7 cellular contexts compared by ENCODE assay signal in genomic region chr2:130336877-130337734, GRCh38. TPM values are rescaled to one million over a fixed set of nuclear protein-coding genes. Genes with fewer than 3 reads are reported as not detected.
A peak's percentile ranks its signal among the peaks of the same experiment; 100 is the strongest.
DNase-seq lines count a peak whose midpoint lies in the region; ATAC-seq and TF ChIP-seq lines count a peak whose summit lies in the region.

No MANE protein-coding gene starts in this region.

- no peak overlapping the region for H4K5ac ChIP-seq in mesendoderm (ENCODE audit: low read length)

- no peak overlapping the region for H3K18ac ChIP-seq in mesendoderm (ENCODE audit: low read length)

- H3K4ac ChIP-seq in mesendoderm (ENCODE audit: low read depth, low read length) = no peak overlapping the region

- peak; percentile 53 for DNase-seq in GM19240 (ENCODE audit: insufficient read length, low spot score)
- DNase-seq in NCI-H2227 treated with DMSO at 0.1 percent for 48 hours (lab: John Stamatoyannopoulos, UW) = peak; percentile 98
- peak; percentile 66 for DNase-seq in activated CD8-positive, alpha-beta memory T cell treated with anti-CD3 and anti-CD28 coated beads, Interleukin-2, amount 10 ng/mL, durations not matched to agents 7 days and 5 days
- DNase-seq in epithelial cell of proximal tubule (ENCODE audit: low read depth) = no peak
- peak; percentile 94 for DNase-seq in mesendoderm
- DNase-seq in stimulated activated naive CD8-positive, alpha-beta T cell treated with anti-CD3 and anti-CD28 coated beads, Interleukin-15, Interleukin-2, amounts not matched to agents 100 U/mL and 50 U/mL, for 24 hours = peak; percentile 43

- no peak overlapping the region for H2AK5ac ChIP-seq in mesendoderm (ENCODE audit: low read length)

- H4K8ac ChIP-seq in mesendoderm (ENCODE audit: low read depth, low read length) = no peak overlapping the region

- H3K27ac Mint-ChIP-seq in activated CD8-positive, alpha-beta memory T cell treated with anti-CD3 and anti-CD28 coated beads, Interleukin-2, amount 10 ng/mL, durations not matched to agents 7 days and 5 days = no peak overlapping the region

- peak overlapping the region; percentile 69 for H3K9ac ChIP-seq in mesendoderm (ENCODE audit: low read length)

- no peaks in the 10 kb centered on the region for H3K9me3 Mint-ChIP-seq in activated CD8-positive, alpha-beta memory T cell treated with anti-CD3 and anti-CD28 coated beads, Interleukin-2, amount 10 ng/mL, durations not matched to agents 7 days and 5 days (ENCODE audit: low read depth)

- CTCF ChIA-PET in activated CD8-positive, alpha-beta memory T cell treated with anti-CD3 and anti-CD28 coated beads, Interleukin-2, amount 10 ng/mL, durations not matched to agents 7 days and 5 days (lab: Charles Lee) = interaction anchor here (0.6 to 1.3 kb wide), 4 partner anchors 20 to 537 kb away, joined by 3 to 4 read pairs (median 3); no protein-coding TSS in a partner anchor

- TF ChIP-seq CTCF in epithelial cell of proximal tubule (conservative IDR thresholded peaks at IDR 0.05; ENCODE audit: low read depth, low read length) = no peak

- H3K27me3 ChIP-seq in mesendoderm (ENCODE audit: insufficient read depth, low read length, poor library complexity) = no peaks in the 10 kb centered on the region

- H2BK15ac ChIP-seq in mesendoderm (replicated peaks; ENCODE audit: low read depth) = no peak overlapping the region

- H3K27me3 Mint-ChIP-seq in activated CD8-positive, alpha-beta memory T cell treated with anti-CD3 and anti-CD28 coated beads, Interleukin-2, amount 10 ng/mL, durations not matched to agents 7 days and 5 days = peaks cover 9% of the 10 kb centered on the region

- no CpG with 5 or more reads among the region's 29 CpGs for WGBS in mesendoderm (ENCODE audit: extremely low coverage, insufficient coverage, low lambda C conversion rate)

- H3K4me3 ChIP-seq in epithelial cell of proximal tubule (ENCODE audit: low read depth, low read length) = peak overlapping the region; percentile 52
- peak overlapping the region; percentile 86 for H3K4me3 ChIP-seq in mesendoderm (ENCODE audit: low read length)

- no peak overlapping the region for H3K23ac ChIP-seq in mesendoderm (ENCODE audit: low read length)

- H3K56ac ChIP-seq in mesendoderm (ENCODE audit: low read length) = peak overlapping the region; percentile 85

- no peak for ATAC-seq in activated CD8-positive, alpha-beta memory T cell treated with anti-CD3 and anti-CD28 coated beads, Interleukin-2, amount 10 ng/mL, durations not matched to agents 7 days and 5 days
- peak; percentile 5 for ATAC-seq in stimulated activated naive CD8-positive, alpha-beta T cell treated with anti-CD3 and anti-CD28 coated beads, Interleukin-15, Interleukin-2, amounts not matched to agents 100 U/mL and 50 U/mL, for 24 hours
- no peak for ATAC-seq in GM19351 (IDR thresholded peaks at IDR 0.05; ENCODE audit: unreplicated experiment)

- peaks cover 21% of the 10 kb centered on the region for H3K4me1 Mint-ChIP-seq in activated CD8-positive, alpha-beta memory T cell treated with anti-CD3 and anti-CD28 coated beads, Interleukin-2, amount 10 ng/mL, durations not matched to agents 7 days and 5 days

- peaks cover 2% of the 10 kb centered on the region for H3K79me2 ChIP-seq in mesendoderm (ENCODE audit: control insufficient read depth, insufficient read depth, low read length)

- H3K4me1 ChIP-seq in mesendoderm (ENCODE audit: control insufficient read depth, low read depth, low read length) = no peaks in the 10 kb centered on the region

- H2BK5ac ChIP-seq in mesendoderm (ENCODE audit: low read length) = no peak overlapping the region

- H3K4me2 ChIP-seq in mesendoderm (ENCODE audit: low read length) = peak overlapping the region; percentile 96

- H3K27ac ChIP-seq in mesendoderm (ENCODE audit: low read depth, low read length) = no peak overlapping the region

- H2BK120ac ChIP-seq in mesendoderm (ENCODE audit: low read depth, low read length) = no peak overlapping the region

- peaks cover 3% of the 10 kb centered on the region for H3K79me1 ChIP-seq in mesendoderm (ENCODE audit: low read length)

- H3K36me3 ChIP-seq in mesendoderm (ENCODE audit: control insufficient read depth, insufficient read depth, low read length) = peaks cover 2% of the 10 kb centered on the region

- H3K4me3 Mint-ChIP-seq in activated CD8-positive, alpha-beta memory T cell treated with anti-CD3 and anti-CD28 coated beads, Interleukin-2, amount 10 ng/mL, durations not matched to agents 7 days and 5 days = no peak overlapping the region

- peaks cover 12% of the 10 kb centered on the region for H3K36me3 Mint-ChIP-seq in activated CD8-positive, alpha-beta memory T cell treated with anti-CD3 and anti-CD28 coated beads, Interleukin-2, amount 10 ng/mL, durations not matched to agents 7 days and 5 days

RNA-seq across cellular contexts. Expression of gene IMP4, which starts 5.6 kb away (rescaled TPM):
- 100 to 1,000 TPM in 1 of 2 experiments, 10 to 100 TPM in 1; 85.8 to 115 TPM for total RNA-seq in activated CD8-positive, alpha-beta memory T cell treated with anti-CD3 and anti-CD28 coated beads, Interleukin-2, amount 10 ng/mL, durations not matched to agents 7 days and 5 days
- total RNA-seq in epithelial cell of proximal tubule = 134 and 219 TPM in 2 replicates
- polyA plus RNA-seq in mesendoderm (2013, experiment 1 of 2) = 106 TPM
- polyA plus RNA-seq in mesendoderm (2013, experiment 2 of 2) = 114 TPM

RNA-seq across cellular contexts. Expression of gene PTPN18, which starts 18.8 kb away (rescaled TPM):
- 10 to 100 TPM; 82.3 to 90.5 TPM for total RNA-seq in activated CD8-positive, alpha-beta memory T cell treated with anti-CD3 and anti-CD28 coated beads, Interleukin-2, amount 10 ng/mL, durations not matched to agents 7 days and 5 days
- 18.7 and 23.8 TPM in 2 replicates for total RNA-seq in epithelial cell of proximal tubule
- 9.1 TPM for polyA plus RNA-seq in mesendoderm (2013, experiment 1 of 2)
- 9.1 TPM for polyA plus RNA-seq in mesendoderm (2013, experiment 2 of 2)
